8 cellular contexts compared by ENCODE assay signal in genomic region chr6:148746363-148747144, GRCh38. TPM values are rescaled to one million over a fixed set of nuclear protein-coding genes. Genes with fewer than 3 reads are reported as not detected.
DNase-seq lines count a peak whose midpoint lies in the region; ATAC-seq and TF ChIP-seq lines count a peak whose summit lies in the region.

A gene with protein sequence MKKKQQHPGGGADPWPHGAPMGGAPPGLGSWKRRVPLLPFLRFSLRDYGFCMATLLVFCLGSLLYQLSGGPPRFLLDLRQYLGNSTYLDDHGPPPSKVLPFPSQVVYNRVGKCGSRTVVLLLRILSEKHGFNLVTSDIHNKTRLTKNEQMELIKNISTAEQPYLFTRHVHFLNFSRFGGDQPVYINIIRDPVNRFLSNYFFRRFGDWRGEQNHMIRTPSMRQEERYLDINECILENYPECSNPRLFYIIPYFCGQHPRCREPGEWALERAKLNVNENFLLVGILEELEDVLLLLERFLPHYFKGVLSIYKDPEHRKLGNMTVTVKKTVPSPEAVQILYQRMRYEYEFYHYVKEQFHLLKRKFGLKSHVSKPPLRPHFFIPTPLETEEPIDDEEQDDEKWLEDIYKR (plus strand): TSS chr6:148747030. CDS start chr6:148747431, 401 bp downstream.

- H3K9me3 ChIP-seq in left ventricle myocardium inferior (replicated peaks) = no peaks in the 10 kb centered on the region

- H3K4me3 ChIP-seq in AG10803 (ENCODE audit: low read length) (peak within 1 kb of the TSS; percentile 84), left ventricle myocardium inferior (peak within 1 kb of the TSS; percentile 86)

- H3K27me3 ChIP-seq in left ventricle myocardium inferior (ENCODE audit: low read depth) = peaks cover 19% of the 10 kb centered on the region

- TF ChIP-seq RAD21 in Ishikawa (IDR thresholded peaks at IDR 0.05; ENCODE audit: low read depth) = peak; percentile 55

- no peak for TF ChIP-seq EP300 in Ishikawa (IDR thresholded peaks at IDR 0.05; ENCODE audit: borderline replicate concordance)

- ATAC-seq in GM18907 (IDR thresholded peaks at IDR 0.05; ENCODE audit: unreplicated experiment) (peak; percentile 44), SK-N-SH treated with all-trans-retinoic acid at 6 μM for 48 hours (peak; percentile 82)

- no peaks in the 10 kb centered on the region for H3K36me3 ChIP-seq in left ventricle myocardium inferior

- peak; percentile 95 for DNase-seq in AG10803 (ENCODE audit: low read depth)
- peak; percentile 85 for DNase-seq in left ventricle myocardium inferior
- peak; percentile 33 to 90 (median 53) for DNase-seq in posterior cingulate gyrus
- DNase-seq in NCI-H1694 treated with DMSO at 0.1 percent for 48 hours (lab: John Stamatoyannopoulos, UW) = no peak

- peaks cover 22% of the 10 kb centered on the region for H3K4me1 ChIP-seq in left ventricle myocardium inferior

- intact Hi-C loops in left ventricle myocardium inferior (cut with micrococcal nuclease) = loop anchor here (2.0 kb wide), 1 partner anchor 200 kb away; no protein-coding TSS in a partner anchor
- intact Hi-C loops in posterior cingulate gyrus (cut with DNase I) = loop anchor here (5.0 kb wide), 2 partner anchors 169 to 201 kb away; no protein-coding TSS in a partner anchor

- H3K27ac ChIP-seq in angular gyrus (ENCODE audit: low read depth, low read length) (peak within 1 kb of the TSS; percentile 17), left ventricle myocardium inferior (replicated peaks) (peak within 1 kb of the TSS; percentile 89)

- TF ChIP-seq CTCF in AG10803 (conservative IDR thresholded peaks at IDR 0.05; ENCODE audit: low read length) (peak; percentile 57), left ventricle myocardium inferior (IDR thresholded peaks at IDR 0.05; ENCODE audit: borderline replicate concordance) (peak; percentile 49)

TF ChIP-seq in Ishikawa, 13 proteins besides CTCF, POLR2A, EP300 and RAD21:
- TF ChIP-seq YY1 (IDR thresholded peaks at IDR 0.05; ENCODE audit: low read depth) = no peak
- no peak for TF ChIP-seq MAX (IDR thresholded peaks at IDR 0.05)
- no peak for TF ChIP-seq TAF1 (IDR thresholded peaks at IDR 0.05; ENCODE audit: low read depth)
- TF ChIP-seq EGR1 (IDR thresholded peaks at IDR 0.05) = no peak
- peak; percentile 19; the same call in 1 of the 2 replicates for TF ChIP-seq ZBTB7A (IDR thresholded peaks at IDR 0.05; ENCODE audit: low read depth)
- peak; percentile 12; the same call in 1 of the 2 replicates for TF ChIP-seq TCF12 (IDR thresholded peaks at IDR 0.05; ENCODE audit: low read depth)
- TF ChIP-seq TEAD4 (IDR thresholded peaks at IDR 0.05) = 0 out of 2 replicates have a peak, but pooled peaks have one; percentile 8
- TF ChIP-seq USF1 (IDR thresholded peaks at IDR 0.05) = peak; percentile 48; the same call in 1 of the 2 replicates
- TF ChIP-seq REST (IDR thresholded peaks at IDR 0.05; ENCODE audit: low read depth) = no peak
- no peak for TF ChIP-seq FOXM1 (IDR thresholded peaks at IDR 0.05; ENCODE audit: borderline replicate concordance, low read depth)
- TF ChIP-seq CEBPB (IDR thresholded peaks at IDR 0.05) = no peak
- no peak for TF ChIP-seq CREB1 (IDR thresholded peaks at IDR 0.05; ENCODE audit: low read depth)
- no peak for TF ChIP-seq NFIC (IDR thresholded peaks at IDR 0.05)

TF ChIP-seq in SK-N-SH treated with all-trans-retinoic acid at 6 μM for 48 hours, 23 proteins besides CTCF, POLR2A, EP300 and RAD21:
- TF ChIP-seq PPARA (CRISPR knock-in tag; IDR thresholded peaks at IDR 0.05; ENCODE audit: borderline replicate concordance) (no peak), ZFP30 (CRISPR knock-in tag; IDR thresholded peaks at IDR 0.05) (no peak), CREB5 (CRISPR knock-in tag; IDR thresholded peaks at IDR 0.05; ENCODE audit: low read depth) (no peak)

RNA-seq across cellular contexts. Expression of the gene that starts here (rescaled TPM):
- total RNA-seq in left ventricle myocardium inferior = 3.3 TPM
